ENCODE assay signal across 27 cellular contexts in the genomic region with DNA sequence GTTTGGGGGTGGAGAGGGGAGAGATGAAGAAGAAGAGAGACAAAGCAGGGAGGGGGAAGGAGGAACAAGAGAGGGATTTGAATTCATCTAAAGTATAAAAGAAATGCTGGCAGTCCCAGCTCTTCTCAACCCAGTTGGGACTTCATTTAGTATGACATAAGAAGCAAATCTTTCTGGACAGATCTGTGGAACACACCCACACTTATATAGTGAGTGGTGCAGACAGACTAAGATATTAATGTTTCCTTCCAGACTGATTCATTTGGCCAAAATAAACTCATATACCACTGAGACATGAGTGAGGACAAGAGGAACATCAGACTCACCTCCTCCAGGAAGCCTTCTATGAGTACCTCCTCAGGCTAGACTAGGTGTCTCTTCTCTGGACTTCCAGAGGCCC.
"Had no signal": no experiment of that assay in that cellular context is flagged by ENCODE, and none has a peak within 500 bp of the region (broad histone marks: within the 10 kb centered on the region; RNA-seq: fewer than 3 reads in every experiment).

No MANE protein-coding gene starts in this region.

- H3K4me1 Mint-ChIP-seq: activated CD4-positive, alpha-beta T cell treated with anti-CD3 and anti-CD28 coated beads, Interleukin-2, amount 10 ng/mL, durations not matched to agents 7 days and 5 days; activated CD8-positive, alpha-beta memory T cell treated with anti-CD3 and anti-CD28 coated beads, Interleukin-2, amount 10 ng/mL, durations not matched to agents 7 days and 5 days; activated naive CD4-positive, alpha-beta T cell treated with anti-CD3 and anti-CD28 coated beads, Interleukin-2, amount 10 ng/mL, durations not matched to agents 7 days and 5 days; stimulated activated memory B cell treated with anti-CD40 and anti-IgM and Interleukin-4, amounts not matched to agents 10 μg/mL and 1 μg/mL and 100 μg/mL, for 72 hours; T-cell had no signal

- ATAC-seq: activated CD8-positive, alpha-beta memory T cell treated with anti-CD3 and anti-CD28 coated beads, Interleukin-2, amount 10 ng/mL, durations not matched to agents 7 days and 5 days; activated CD8-positive, alpha-beta T cell treated with anti-CD3 and anti-CD28 coated beads for 36 hours; left lobe of liver; stimulated activated memory B cell treated with anti-CD40 and anti-IgM and Interleukin-4, amounts not matched to agents 10 μg/mL and 1 μg/mL and 100 μg/mL, for 72 hours; T-cell had no signal

- H3K27me3 ChIP-seq: cardiac muscle cell, ovary, testis, vagina had no signal

- H3K27ac ChIP-seq: cardiac muscle cell, ovary, prostate gland, testis, vagina, WERI-Rb-1 had no signal

- H3K4me3 Mint-ChIP-seq: activated CD4-positive, alpha-beta T cell treated with anti-CD3 and anti-CD28 coated beads, Interleukin-2, amount 10 ng/mL, durations not matched to agents 7 days and 5 days; activated CD8-positive, alpha-beta memory T cell treated with anti-CD3 and anti-CD28 coated beads, Interleukin-2, amount 10 ng/mL, durations not matched to agents 7 days and 5 days; activated CD8-positive, alpha-beta T cell treated with anti-CD3 and anti-CD28 coated beads for 36 hours; activated naive CD4-positive, alpha-beta T cell treated with anti-CD3 and anti-CD28 coated beads, Interleukin-2, amount 10 ng/mL, durations not matched to agents 7 days and 5 days; stimulated activated memory B cell treated with anti-CD40 and anti-IgM and Interleukin-4, amounts not matched to agents 10 μg/mL and 1 μg/mL and 100 μg/mL, for 72 hours; T-cell; T-helper 2 cell treated with Interferon-gamma antibody and Interleukin-4, amounts not matched to agents 5 μg/mL and 100 μg/mL, for 36 hours had no signal

- DNase-seq: activated CD4-positive, alpha-beta T cell treated with anti-CD3 and anti-CD28 coated beads, Interleukin-2, amount 10 ng/mL, durations not matched to agents 7 days and 5 days; activated CD4-positive, CD25-positive, alpha-beta regulatory T cell treated with anti-CD3 and anti-CD28 coated beads, Interleukin-2, amount 50 U/mL, for 72 hours; activated CD8-positive, alpha-beta memory T cell treated with anti-CD3 and anti-CD28 coated beads, Interleukin-2, amount 10 ng/mL, durations not matched to agents 7 days and 5 days; activated CD8-positive, alpha-beta T cell treated with anti-CD3 and anti-CD28 coated beads for 36 hours; activated effector memory CD4-positive, alpha-beta T cell treated with anti-CD3 and anti-CD28 coated beads, Interleukin-2, amount 50 U/mL, for 16 hours; activated naive CD4-positive, alpha-beta T cell treated with anti-CD3 and anti-CD28 coated beads, Interleukin-2, amount 10 ng/mL, durations not matched to agents 7 days and 5 days; activated T-cell treated with anti-CD3 and anti-CD28 coated beads for 4 hours; amygdala; dermis blood vessel endothelial cell; effector CD8-positive, alpha-beta T cell; erythroblast; foreskin fibroblast; kidney; mammary epithelial cell; ovary; stimulated activated CD4-positive, alpha-beta T cell treated with anti-CD3 and anti-CD28 coated beads, Interleukin-2, amount 100 ng/mL, for 24 hours; T-cell; testis; trophoblast cell; WERI-Rb-1 had no signal

- H3K36me3 ChIP-seq: cardiac muscle cell, ovary, prostate gland, vagina, WERI-Rb-1 had no signal

- H3K36me3 Mint-ChIP-seq: activated CD8-positive, alpha-beta memory T cell treated with anti-CD3 and anti-CD28 coated beads, Interleukin-2, amount 10 ng/mL, durations not matched to agents 7 days and 5 days; activated naive CD4-positive, alpha-beta T cell treated with anti-CD3 and anti-CD28 coated beads, Interleukin-2, amount 10 ng/mL, durations not matched to agents 7 days and 5 days; stimulated activated memory B cell treated with anti-CD40 and anti-IgM and Interleukin-4, amounts not matched to agents 10 μg/mL and 1 μg/mL and 100 μg/mL, for 72 hours; T-cell had no signal

- H3K4me3 ChIP-seq: cardiac muscle cell, ovary, prostate gland, testis, vagina had no signal

- H3K9me3 Mint-ChIP-seq: activated CD4-positive, alpha-beta T cell treated with anti-CD3 and anti-CD28 coated beads, Interleukin-2, amount 10 ng/mL, durations not matched to agents 7 days and 5 days; activated CD8-positive, alpha-beta T cell treated with anti-CD3 and anti-CD28 coated beads for 36 hours; activated naive CD4-positive, alpha-beta T cell treated with anti-CD3 and anti-CD28 coated beads, Interleukin-2, amount 10 ng/mL, durations not matched to agents 7 days and 5 days; stimulated activated memory B cell treated with anti-CD40 and anti-IgM and Interleukin-4, amounts not matched to agents 10 μg/mL and 1 μg/mL and 100 μg/mL, for 72 hours; T-helper 2 cell treated with Interferon-gamma antibody and Interleukin-4, amounts not matched to agents 5 μg/mL and 100 μg/mL, for 36 hours had no signal

- FAIRE-seq: kidney, TTC549 had no signal

- H3K27me3 Mint-ChIP-seq: activated CD4-positive, alpha-beta T cell treated with anti-CD3 and anti-CD28 coated beads, Interleukin-2, amount 10 ng/mL, durations not matched to agents 7 days and 5 days; activated CD8-positive, alpha-beta memory T cell treated with anti-CD3 and anti-CD28 coated beads, Interleukin-2, amount 10 ng/mL, durations not matched to agents 7 days and 5 days; activated CD8-positive, alpha-beta T cell treated with anti-CD3 and anti-CD28 coated beads for 36 hours; activated naive CD4-positive, alpha-beta T cell treated with anti-CD3 and anti-CD28 coated beads, Interleukin-2, amount 10 ng/mL, durations not matched to agents 7 days and 5 days had no signal

- H3K4me1 ChIP-seq: prostate gland, vagina had no signal

- H3K9me3 ChIP-seq: ovary, prostate gland, testis, vagina had no signal

- H3K27ac Mint-ChIP-seq: activated CD4-positive, alpha-beta T cell treated with anti-CD3 and anti-CD28 coated beads, Interleukin-2, amount 10 ng/mL, durations not matched to agents 7 days and 5 days; activated CD8-positive, alpha-beta memory T cell treated with anti-CD3 and anti-CD28 coated beads, Interleukin-2, amount 10 ng/mL, durations not matched to agents 7 days and 5 days; activated CD8-positive, alpha-beta T cell treated with anti-CD3 and anti-CD28 coated beads for 36 hours; activated naive CD4-positive, alpha-beta T cell treated with anti-CD3 and anti-CD28 coated beads, Interleukin-2, amount 10 ng/mL, durations not matched to agents 7 days and 5 days; stimulated activated memory B cell treated with anti-CD40 and anti-IgM and Interleukin-4, amounts not matched to agents 10 μg/mL and 1 μg/mL and 100 μg/mL, for 72 hours; T-cell; T-helper 2 cell treated with Interferon-gamma antibody and Interleukin-4, amounts not matched to agents 5 μg/mL and 100 μg/mL, for 36 hours had no signal
